ENCODE assay signal across 8 cellular contexts in the genomic region with DNA sequence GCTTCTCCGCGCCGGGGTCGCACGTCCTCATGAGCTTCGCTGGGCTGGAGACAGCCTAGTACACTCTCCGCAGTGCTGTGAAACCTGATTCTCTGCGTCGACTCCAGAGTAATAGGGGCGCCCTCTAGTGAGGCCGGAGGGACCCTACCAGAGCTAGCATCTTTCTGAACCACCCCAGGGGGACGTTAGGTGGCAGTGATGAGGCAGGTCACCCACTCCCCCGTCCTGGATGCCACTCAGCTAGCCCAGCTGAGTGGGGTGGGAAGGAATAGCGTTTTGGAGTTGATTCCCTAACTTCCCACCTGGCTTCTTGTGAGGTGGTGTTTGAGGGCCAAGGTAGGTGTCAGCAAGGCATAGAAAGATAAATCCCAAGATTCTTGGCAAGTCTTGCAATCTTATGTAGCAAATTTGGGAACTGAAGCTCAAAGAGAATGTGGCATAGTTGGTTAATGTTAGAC. TPM values are rescaled to one million over a fixed set of nuclear protein-coding genes. Genes with fewer than 3 reads are reported as not detected.
DNase-seq lines count a peak whose midpoint lies in the region; ATAC-seq and TF ChIP-seq lines count a peak whose summit lies in the region.

No MANE protein-coding gene starts in this region.

- POLR2A ChIA-PET in CD4-positive, alpha-beta T cell (lab: Charles Lee) = interaction anchor here (0.7 to 1.6 kb wide), 6 partner anchors 8 to 282 kb away, joined by 3 to 10 read pairs (median 4); no protein-coding TSS in a partner anchor

- H3K27ac Mint-ChIP-seq in CD4-positive, alpha-beta T cell = no peak overlapping the region

- peaks cover 80% of the 10 kb centered on the region for H3K27me3 Mint-ChIP-seq in CD4-positive, alpha-beta T cell

- H3K9me3 Mint-ChIP-seq in CD4-positive, alpha-beta T cell = no peaks in the 10 kb centered on the region

- intact Hi-C loops in CD4-positive, alpha-beta T cell (cut with DNase I, micrococcal nuclease) = loop anchor here in 1 of 2 experiments (5.0 kb wide), 1 partner anchor 49 kb away; no protein-coding TSS in a partner anchor

- no peaks in the 10 kb centered on the region for H3K9me3 ChIP-seq in CD4-positive, alpha-beta T cell (ENCODE audit: control insufficient read depth, low read length)

- peaks cover 59% of the 10 kb centered on the region for H3K27me3 ChIP-seq in CD4-positive, alpha-beta T cell (ENCODE audit: control insufficient read depth, insufficient read depth, low read length)

- DNase-seq in CD4-positive, alpha-beta T cell = peak; percentile 70 to 82 (median 78)
- DNase-seq in NCI-H69 (lab: John Stamatoyannopoulos, UW) (peak; percentile 94), ecto neural progenitor cell (ENCODE audit: low spot score) (peak; percentile 92), lung microvascular endothelial cell (ENCODE audit: low read depth in 2 of 2) (peak; percentile 90 to 94)
- peak; percentile 65 to 78 for DNase-seq in activated CD4-positive, alpha-beta T cell treated with anti-CD3 and anti-CD28 coated beads, Interleukin-2, amount 50 U/mL, for 24 hours (ENCODE audit: low read depth in 1 of 2, low spot score in 1 of 2)
- peak; percentile 65 for DNase-seq in stimulated activated CD8-positive, alpha-beta memory T cell treated with anti-CD3 and anti-CD28 coated beads, Interleukin-12 subunit alpha, Interleukin-12 subunit beta, amount 100 ng/mL, for 24 hours (ENCODE audit: extremely low read depth)

- ATAC-seq in CD4-positive, alpha-beta T cell (ENCODE audit: poor library complexity) = peak; percentile 99
- peak; percentile 66 for ATAC-seq in GM19438 (IDR thresholded peaks at IDR 0.05; ENCODE audit: low read depth, unreplicated experiment)
- peak; percentile 80 for ATAC-seq in HG03571 (IDR thresholded peaks at IDR 0.05; ENCODE audit: unreplicated experiment)

- peak overlapping the region; percentile 88 for H3K4me3 Mint-ChIP-seq in CD4-positive, alpha-beta T cell

- H3K36me3 Mint-ChIP-seq in CD4-positive, alpha-beta T cell (ENCODE audit: low read depth) = no peaks in the 10 kb centered on the region

- no peak overlapping the region for H3K27ac ChIP-seq in CD4-positive, alpha-beta T cell (ENCODE audit: low read depth, low read length)

- peaks cover 43% of the 10 kb centered on the region for H3K4me1 Mint-ChIP-seq in CD4-positive, alpha-beta T cell (ENCODE audit: low read depth)

- CTCF ChIA-PET in CD4-positive, alpha-beta T cell (lab: Charles Lee) = interaction anchor here (0.5 to 2.2 kb wide), 36 partner anchors 9 to 916 kb away, joined by 3 to 28 read pairs (median 4); a partner anchor contains a TSS

- TF ChIP-seq CTCF in CD4-positive, alpha-beta T cell (IDR thresholded peaks at IDR 0.05) = peak; percentile 100

RNA-seq across cellular contexts. Expression of a gene that starts 4.0 kb away (rescaled TPM):
- total RNA-seq in CD4-positive, alpha-beta T cell = not detected
- not detected in 2 replicates for total RNA-seq in lung microvascular endothelial cell

RNA-seq across cellular contexts. Expression of a gene that starts 4.2 kb away (rescaled TPM):
- under 1 TPM; 0.05 to 0.08 TPM for total RNA-seq in CD4-positive, alpha-beta T cell
- total RNA-seq in lung microvascular endothelial cell = not detected in 2 replicates

RNA-seq across cellular contexts. Expression of a gene that starts 11.5 kb away (rescaled TPM):
- 1 to 10 TPM in 1 of 2 experiments, under 1 TPM in 1; 0.44 to 1.0 TPM for total RNA-seq in CD4-positive, alpha-beta T cell
- total RNA-seq in lung microvascular endothelial cell = not detected in 2 replicates

RNA-seq across cellular contexts. Expression of a gene that starts 11.6 kb away (rescaled TPM):
- under 1 TPM; 0.17 to 0.25 TPM for total RNA-seq in CD4-positive, alpha-beta T cell
- not detected in 2 replicates for total RNA-seq in lung microvascular endothelial cell
